Comparison of ENCODE assay signal across 24 cellular contexts in the genomic region with DNA sequence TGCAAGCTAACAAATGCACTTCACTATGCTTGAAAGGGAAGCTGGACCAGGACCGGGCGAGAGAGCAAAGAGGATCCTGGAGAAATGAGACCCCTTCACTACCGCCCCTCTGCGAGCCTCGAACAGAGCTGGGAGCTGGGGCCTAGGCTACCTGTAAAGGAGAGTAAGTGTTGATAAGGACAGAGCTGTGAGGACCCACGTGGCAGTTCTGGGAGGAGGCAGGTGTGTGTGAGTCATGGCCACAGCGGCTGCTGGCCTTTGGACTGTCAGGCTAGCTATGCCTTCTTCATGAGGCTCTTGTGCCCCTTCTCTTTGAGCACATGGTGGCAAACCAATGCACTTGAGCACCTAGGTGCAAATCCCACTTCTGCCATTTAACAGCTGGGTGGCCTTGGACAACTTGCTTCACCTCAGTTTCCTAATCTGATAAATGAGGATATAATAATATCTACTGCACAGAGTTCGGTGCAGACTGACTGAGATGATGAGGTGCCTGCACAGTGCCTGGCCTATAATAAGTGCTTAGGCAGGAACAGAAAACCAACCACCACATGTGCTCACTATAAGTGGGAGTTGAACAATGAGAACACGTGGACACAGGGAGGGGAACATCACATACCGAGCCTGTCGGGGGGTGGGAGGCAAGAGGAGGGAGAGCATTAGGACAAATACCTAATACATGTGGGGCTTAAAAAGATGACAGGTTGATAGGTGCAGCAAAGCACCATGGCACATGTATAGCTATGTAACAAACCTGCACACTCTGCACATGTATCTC. TPM values are rescaled to one million over a fixed set of nuclear protein-coding genes. Genes with fewer than 3 reads are reported as not detected.
A peak's percentile ranks its signal among the peaks of the same experiment; 100 is the strongest.
DNase-seq lines count a peak whose midpoint lies in the region; ATAC-seq and TF ChIP-seq lines count a peak whose summit lies in the region.
"Had no signal": no experiment of that assay in that cellular context is flagged by ENCODE, and none has a peak within 500 bp of the region (broad histone marks: within the 10 kb centered on the region; RNA-seq: fewer than 3 reads in every experiment).

No MANE protein-coding gene starts in this region.

- TF ChIP-seq CTCF in Calu3 (IDR thresholded peaks at IDR 0.05; ENCODE audit: unreplicated experiment): no peak
- TF ChIP-seq CTCF in epithelial cell of esophagus (IDR thresholded peaks at IDR 0.05; ENCODE audit: insufficient read depth, low read depth, low read length, missing control alignments): no peak
- no peak for TF ChIP-seq CTCF in progenitor cell of endocrine pancreas (IDR thresholded peaks at IDR 0.05; ENCODE audit: unreplicated experiment)

- no TSS peak for BruUV-seq in Calu3 (replicated peaks; lab: Mats Ljungman, UMichigan)

- DNase-seq in Calu3: peak; percentile 68
- peak; percentile 49 for DNase-seq in LoVo (ENCODE audit: low spot score)
- DNase-seq in epithelial cell of esophagus (ENCODE audit: low read depth): peak; percentile 30
- DNase-seq in progenitor cell of endocrine pancreas (ENCODE audit: low spot score, unreplicated experiment): no peak
- no peak for DNase-seq in kidney glomerular epithelial cell (lab: John Stamatoyannopoulos, UW)
- DNase-seq in NOMO-1 (lab: John Stamatoyannopoulos, UW; ENCODE audit: unreplicated experiment in 2 of 2): no peak
- no peak for DNase-seq in NCI-H446 (lab: John Stamatoyannopoulos, UW)
- DNase-seq: activated CD4-positive, alpha-beta T cell treated with anti-CD3 and anti-CD28 coated beads, Interleukin-2, amount 50 U/mL, for 48 hours; activated gamma-delta T cell treated with Interleukin-2 at 50 U/mL for 16 hours; activated T-cell treated with anti-CD3 and anti-CD28 coated beads for 4 hours; DMS153; kidney; mesendoderm; MG63; NCI-H1436 treated with DMSO at 0.1 percent for 48 hours; SK-N-SH; stimulated activated CD4-positive, alpha-beta T cell treated with anti-CD3 and anti-CD28 coated beads, Interleukin-1b, Interleukin-23, amount 100 ng/mL, for 48 hours; stimulated activated naive B cell treated with anti-CD40 and anti-IgM and Interleukin-4, amounts not matched to agents 10 μg/mL and 1 μg/mL and 100 μg/mL, for 72 hours had no signal

- peaks cover 10% of the 10 kb centered on the region for H3K4me1 Mint-ChIP-seq in Calu3 (ENCODE audit: low read depth, unreplicated experiment)
- H3K4me1 Mint-ChIP-seq in progenitor cell of endocrine pancreas (ENCODE audit: low read depth): peaks cover 1% of the 10 kb centered on the region
- H3K4me1 Mint-ChIP-seq: stimulated activated naive B cell treated with anti-CD40 and anti-IgM and Interleukin-4, amounts not matched to agents 10 μg/mL and 1 μg/mL and 100 μg/mL, for 72 hours had no signal

- H3K4me3 ChIP-seq in epithelial cell of esophagus (ENCODE audit: low read length): no peak overlapping the region
- H3K4me3 ChIP-seq: MG63 had no signal

- intact Hi-C loops in Calu3 (cut with micrococcal nuclease; ENCODE audit: unreplicated experiment): no loop called here

- H3K4me3 Mint-ChIP-seq in Calu3 (ENCODE audit: low read depth, unreplicated experiment) (no peak overlapping the region), progenitor cell of endocrine pancreas (ENCODE audit: low read depth) (no peak overlapping the region)
- H3K4me3 Mint-ChIP-seq: CD14-positive monocyte; dendritic cell treated with granulocyte-macrophage colony-stimulating factor and Interleukin-4, amounts not matched to agents 40 ng/mL and 50 ng/mL, for 4 days; nephron; stimulated activated naive B cell treated with anti-CD40 and anti-IgM and Interleukin-4, amounts not matched to agents 10 μg/mL and 1 μg/mL and 100 μg/mL, for 72 hours; WTC11 had no signal

- H3K9me3 Mint-ChIP-seq in Calu3 (ENCODE audit: low read depth, unreplicated experiment) (no peaks in the 10 kb centered on the region), progenitor cell of endocrine pancreas (ENCODE audit: low read depth) (no peaks in the 10 kb centered on the region)
- H3K9me3 Mint-ChIP-seq: CD14-positive monocyte; dendritic cell treated with granulocyte-macrophage colony-stimulating factor and Interleukin-4, amounts not matched to agents 40 ng/mL and 50 ng/mL, for 4 days; nephron; stimulated activated naive B cell treated with anti-CD40 and anti-IgM and Interleukin-4, amounts not matched to agents 10 μg/mL and 1 μg/mL and 100 μg/mL, for 72 hours; WTC11 had no signal

- peaks cover 66% of the 10 kb centered on the region for H3K27me3 Mint-ChIP-seq in Calu3 (ENCODE audit: unreplicated experiment)
- peaks cover 35% of the 10 kb centered on the region for H3K27me3 Mint-ChIP-seq in progenitor cell of endocrine pancreas

- ATAC-seq in HG02798 (IDR thresholded peaks at IDR 0.05; ENCODE audit: poor library complexity, unreplicated experiment): no peak
- ATAC-seq: stimulated activated naive B cell treated with anti-CD40 and anti-IgM and Interleukin-4, amounts not matched to agents 10 μg/mL and 1 μg/mL and 100 μg/mL, for 72 hours; WTC11 had no signal

- H3K36me3 Mint-ChIP-seq in Calu3 (ENCODE audit: insufficient read depth, unreplicated experiment): no peaks in the 10 kb centered on the region
- H3K36me3 Mint-ChIP-seq in progenitor cell of endocrine pancreas (ENCODE audit: insufficient read depth): no peaks in the 10 kb centered on the region
- H3K36me3 Mint-ChIP-seq: CD14-positive monocyte; stimulated activated naive B cell treated with anti-CD40 and anti-IgM and Interleukin-4, amounts not matched to agents 10 μg/mL and 1 μg/mL and 100 μg/mL, for 72 hours; WTC11 had no signal

- H3K27ac Mint-ChIP-seq in Calu3 (ENCODE audit: unreplicated experiment): no peak overlapping the region
- H3K27ac Mint-ChIP-seq in progenitor cell of endocrine pancreas: peak overlapping the region; percentile 71
- H3K27ac Mint-ChIP-seq: dendritic cell treated with granulocyte-macrophage colony-stimulating factor and Interleukin-4, amounts not matched to agents 40 ng/mL and 50 ng/mL, for 4 days; nephron; stimulated activated naive B cell treated with anti-CD40 and anti-IgM and Interleukin-4, amounts not matched to agents 10 μg/mL and 1 μg/mL and 100 μg/mL, for 72 hours; WTC11 had no signal

- CTCF ChIA-PET in Calu3 (lab: Charles Lee): interaction anchor here (0.6 to 1.3 kb wide), 4 partner anchors 12 to 156 kb away, joined by 3 to 9 read pairs (median 6); no protein-coding TSS in a partner anchor

RNA-seq across cellular contexts. Expression of gene KCNJ11, which starts 35.3 kb away (rescaled TPM):
- total RNA-seq in Calu3 (2022) (2.4 and 2.9 TPM in 2 replicates), progenitor cell of endocrine pancreas (8.1 and 10.4 TPM in 2 replicates)
- total RNA-seq: RPMI7951 had no signal

RNA-seq across cellular contexts. Expression of gene ABCC8, which starts 52.9 kb away (rescaled TPM):
- 0.76 and 1.0 TPM in 2 replicates for total RNA-seq in Calu3 (2022)
- total RNA-seq in progenitor cell of endocrine pancreas: 19.2 and 23.9 TPM in 2 replicates
- total RNA-seq: RPMI7951 had no signal

Comparison
In these comparisons a context has a peak if more than half of its experiments do, and no peak if none do; other contexts are left out.
1. DNase-seq: peak in Calu3 (single experiment), LoVo (single experiment) and epithelial cell of esophagus (single experiment); none in progenitor cell of endocrine pancreas (single experiment), kidney glomerular epithelial cell (single experiment), NOMO-1 (0 of 2) and NCI-H446 (0 of 2).
2. RNA of gene ABCC8, which starts 52.9 kb away (total RNA-seq): 19.2 to 23.9 TPM in progenitor cell of endocrine pancreas; 0.76 to 1.0 TPM in Calu3; every median in the first group is over 10 times any median in the second.